Comparison of ENCODE assay signal across 16 cellular contexts in genomic region chr15:73946046-73946678, GRCh38.
"Had no signal": no experiment of that assay in that cellular context is flagged by ENCODE, and none has a peak within 500 bp of the region (broad histone marks: within the 10 kb centered on the region; RNA-seq: fewer than 3 reads in every experiment).

No MANE protein-coding gene starts in this region.

- H3K27me3 Mint-ChIP-seq: central memory CD8-positive, alpha-beta T cell had no signal

- H3K4me3 Mint-ChIP-seq: brain; central memory CD8-positive, alpha-beta T cell; naive thymus-derived CD4-positive, alpha-beta T cell; stimulated activated memory B cell treated with anti-CD40 and anti-IgM and Interleukin-4, amounts not matched to agents 10 μg/mL and 1 μg/mL and 100 μg/mL, for 72 hours had no signal

- H3K27me3 ChIP-seq: neutrophil, thyroid gland, vagina had no signal

- ATAC-seq: left colon; naive thymus-derived CD4-positive, alpha-beta T cell; stimulated activated memory B cell treated with anti-CD40 and anti-IgM and Interleukin-4, amounts not matched to agents 10 μg/mL and 1 μg/mL and 100 μg/mL, for 72 hours had no signal

- H3K36me3 Mint-ChIP-seq: brain; naive thymus-derived CD4-positive, alpha-beta T cell; stimulated activated memory B cell treated with anti-CD40 and anti-IgM and Interleukin-4, amounts not matched to agents 10 μg/mL and 1 μg/mL and 100 μg/mL, for 72 hours had no signal

- H3K9me3 ChIP-seq: neutrophil, thyroid gland, vagina had no signal

- DNase-seq: activated effector memory CD4-positive, alpha-beta T cell treated with Interleukin-2 at 50 U/mL for 16 hours; activated naive CD4-positive, alpha-beta T cell treated with anti-CD3 and anti-CD28 coated beads, Interleukin-2, amount 50 U/mL, for 16 hours; cortex of kidney; effector CD8-positive, alpha-beta T cell; foreskin melanocyte; head of caudate nucleus; left colon; naive thymus-derived CD4-positive, alpha-beta T cell; retina; stimulated activated CD4-positive, alpha-beta T cell treated with anti-CD3 and anti-CD28 coated beads, Interleukin-2, amount 100 ng/mL, for 48 hours; thyroid gland had no signal

- H3K27ac Mint-ChIP-seq: stimulated activated memory B cell treated with anti-CD40 and anti-IgM and Interleukin-4, amounts not matched to agents 10 μg/mL and 1 μg/mL and 100 μg/mL, for 72 hours had no signal

- H3K27ac ChIP-seq: neutrophil, thyroid gland, vagina had no signal

- H3K36me3 ChIP-seq: neutrophil, thyroid gland had no signal

- H3K9me3 Mint-ChIP-seq: brain; central memory CD8-positive, alpha-beta T cell; naive thymus-derived CD4-positive, alpha-beta T cell; stimulated activated memory B cell treated with anti-CD40 and anti-IgM and Interleukin-4, amounts not matched to agents 10 μg/mL and 1 μg/mL and 100 μg/mL, for 72 hours had no signal

- H3K4me3 ChIP-seq: thyroid gland, vagina had no signal
